1 cellular context compared by ENCODE assay signal in the genomic region with DNA sequence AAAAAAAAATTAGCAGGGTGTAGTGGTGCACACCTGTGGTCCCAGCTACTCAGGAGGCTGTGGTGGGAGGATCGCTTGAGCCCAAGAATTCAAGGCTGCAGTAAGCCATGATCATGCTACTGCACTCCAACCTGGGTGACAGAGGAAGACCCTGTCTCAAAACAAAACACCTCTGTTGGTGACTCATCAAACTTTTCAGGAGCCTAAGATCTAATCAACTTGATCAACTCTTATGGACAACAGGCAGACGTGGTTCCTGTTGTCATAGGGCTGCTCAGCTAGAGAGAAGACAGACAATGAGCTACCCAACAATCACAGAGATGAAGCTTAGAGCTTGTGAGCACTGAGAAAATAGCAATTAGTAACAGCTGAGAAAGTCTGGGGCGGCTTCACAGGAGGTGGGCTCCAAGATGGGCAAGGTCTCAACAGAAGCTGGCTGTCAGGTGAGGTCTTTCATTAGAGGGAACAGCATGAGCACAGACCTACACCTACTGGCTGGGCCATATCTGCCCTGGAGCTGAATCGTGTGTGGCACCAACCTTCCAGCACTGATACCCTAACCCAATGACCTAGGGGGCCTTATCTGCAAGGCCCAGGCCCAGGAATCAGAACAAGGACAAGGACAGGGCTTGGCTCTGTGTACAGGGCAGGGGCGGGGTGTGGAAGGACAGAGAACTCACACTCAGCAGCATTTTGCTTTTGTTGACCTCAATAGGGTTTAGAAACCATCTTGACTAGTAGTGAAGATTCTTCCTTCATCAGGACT.
A peak's percentile ranks its signal among the peaks of the same experiment; 100 is the strongest.
TF ChIP-seq lines count a peak whose summit lies in the region.

No MANE protein-coding gene starts in this region.

TF ChIP-seq in K562, 482 proteins besides CTCF, POLR2A, EP300 and RAD21 (continued from another document and continues in another):
- TF ChIP-seq SFPQ (IDR thresholded peaks at IDR 0.05; ENCODE audit: low read depth, low read length) (no peak), NFE2 (IDR thresholded peaks at IDR 0.05; ENCODE audit: low read depth) (no peak), NR1H2 (CRISPR knock-in tag; IDR thresholded peaks at IDR 0.05) (no peak), FOXJ3 (CRISPR knock-in tag; IDR thresholded peaks at IDR 0.05) (no peak), SMAD1 (IDR thresholded peaks at IDR 0.05; ENCODE audit: low read depth, low read length, partially characterized antibody) (no peak), MED1 (CRISPR knock-in tag; IDR thresholded peaks at IDR 0.05; ENCODE audit: borderline replicate concordance) (no peak), ZNF384 (IDR thresholded peaks at IDR 0.05; ENCODE audit: low read depth, low read length) (no peak), MTA2 (IDR thresholded peaks at IDR 0.05; ENCODE audit: low read depth) (peak; percentile 95), HNRNPL (IDR thresholded peaks at IDR 0.05; ENCODE audit: low read depth, low read length) (no peak), SMARCE1 (IDR thresholded peaks at IDR 0.05) (peak; percentile 73), ZNF311 (CRISPR knock-in tag; IDR thresholded peaks at IDR 0.05) (no peak), ZFP36 (IDR thresholded peaks at IDR 0.05; ENCODE audit: low read depth, low read length, partially characterized antibody) (peak; percentile 31), ZFX (CRISPR knock-in tag; IDR thresholded peaks at IDR 0.05) (no peak), MXI1 (IDR thresholded peaks at IDR 0.05; ENCODE audit: low read depth, low read length) (peak; percentile 51; the same call in 1 of the 2 replicates), ZNF282 (CRISPR knock-in tag; IDR thresholded peaks at IDR 0.05) (no peak), C11orf30 (IDR thresholded peaks at IDR 0.05; ENCODE audit: low read depth) (no peak), HOXB6 (CRISPR knock-in tag; IDR thresholded peaks at IDR 0.05; ENCODE audit: borderline replicate concordance) (no peak), CCNT2 (IDR thresholded peaks at IDR 0.05; ENCODE audit: borderline replicate concordance, extremely low read depth, insufficient read length, low read depth, low read length) (peak; percentile 98), ELF1 (tag; IDR thresholded peaks at IDR 0.05) (no peak), ZNF140 (CRISPR knock-in tag; IDR thresholded peaks at IDR 0.05) (no peak), RBM34 (IDR thresholded peaks at IDR 0.05; ENCODE audit: borderline replicate concordance, insufficient read depth, low read length) (no peak)
- TF ChIP-seq, protein P1, sequence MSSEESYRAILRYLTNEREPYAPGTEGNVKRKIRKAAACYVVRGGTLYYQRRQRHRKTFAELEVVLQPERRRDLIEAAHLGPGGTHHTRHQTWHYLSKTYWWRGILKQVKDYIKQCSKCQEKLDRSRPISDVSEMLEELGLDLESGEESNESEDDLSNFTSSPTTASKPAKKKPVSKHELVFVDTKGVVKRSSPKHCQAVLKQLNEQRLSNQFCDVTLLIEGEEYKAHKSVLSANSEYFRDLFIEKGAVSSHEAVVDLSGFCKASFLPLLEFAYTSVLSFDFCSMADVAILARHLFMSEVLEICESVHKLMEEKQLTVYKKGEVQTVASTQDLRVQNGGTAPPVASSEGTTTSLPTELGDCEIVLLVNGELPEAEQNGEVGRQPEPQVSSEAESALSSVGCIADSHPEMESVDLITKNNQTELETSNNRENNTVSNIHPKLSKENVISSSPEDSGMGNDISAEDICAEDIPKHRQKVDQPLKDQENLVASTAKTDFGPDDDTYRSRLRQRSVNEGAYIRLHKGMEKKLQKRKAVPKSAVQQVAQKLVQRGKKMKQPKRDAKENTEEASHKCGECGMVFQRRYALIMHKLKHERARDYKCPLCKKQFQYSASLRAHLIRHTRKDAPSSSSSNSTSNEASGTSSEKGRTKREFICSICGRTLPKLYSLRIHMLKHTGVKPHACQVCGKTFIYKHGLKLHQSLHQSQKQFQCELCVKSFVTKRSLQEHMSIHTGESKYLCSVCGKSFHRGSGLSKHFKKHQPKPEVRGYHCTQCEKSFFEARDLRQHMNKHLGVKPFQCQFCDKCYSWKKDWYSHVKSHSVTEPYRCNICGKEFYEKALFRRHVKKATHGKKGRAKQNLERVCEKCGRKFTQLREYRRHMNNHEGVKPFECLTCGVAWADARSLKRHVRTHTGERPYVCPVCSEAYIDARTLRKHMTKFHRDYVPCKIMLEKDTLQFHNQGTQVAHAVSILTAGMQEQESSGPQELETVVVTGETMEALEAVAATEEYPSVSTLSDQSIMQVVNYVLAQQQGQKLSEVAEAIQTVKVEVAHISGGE (CRISPR knock-in tag; IDR thresholded peaks at IDR 0.05) = no peak
- TF ChIP-seq, protein P2, sequence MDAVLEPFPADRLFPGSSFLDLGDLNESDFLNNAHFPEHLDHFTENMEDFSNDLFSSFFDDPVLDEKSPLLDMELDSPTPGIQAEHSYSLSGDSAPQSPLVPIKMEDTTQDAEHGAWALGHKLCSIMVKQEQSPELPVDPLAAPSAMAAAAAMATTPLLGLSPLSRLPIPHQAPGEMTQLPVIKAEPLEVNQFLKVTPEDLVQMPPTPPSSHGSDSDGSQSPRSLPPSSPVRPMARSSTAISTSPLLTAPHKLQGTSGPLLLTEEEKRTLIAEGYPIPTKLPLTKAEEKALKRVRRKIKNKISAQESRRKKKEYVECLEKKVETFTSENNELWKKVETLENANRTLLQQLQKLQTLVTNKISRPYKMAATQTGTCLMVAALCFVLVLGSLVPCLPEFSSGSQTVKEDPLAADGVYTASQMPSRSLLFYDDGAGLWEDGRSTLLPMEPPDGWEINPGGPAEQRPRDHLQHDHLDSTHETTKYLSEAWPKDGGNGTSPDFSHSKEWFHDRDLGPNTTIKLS (IDR thresholded peaks at IDR 0.05; ENCODE audit: borderline replicate concordance, low read depth) = no peak
- TF ChIP-seq, protein P3, sequence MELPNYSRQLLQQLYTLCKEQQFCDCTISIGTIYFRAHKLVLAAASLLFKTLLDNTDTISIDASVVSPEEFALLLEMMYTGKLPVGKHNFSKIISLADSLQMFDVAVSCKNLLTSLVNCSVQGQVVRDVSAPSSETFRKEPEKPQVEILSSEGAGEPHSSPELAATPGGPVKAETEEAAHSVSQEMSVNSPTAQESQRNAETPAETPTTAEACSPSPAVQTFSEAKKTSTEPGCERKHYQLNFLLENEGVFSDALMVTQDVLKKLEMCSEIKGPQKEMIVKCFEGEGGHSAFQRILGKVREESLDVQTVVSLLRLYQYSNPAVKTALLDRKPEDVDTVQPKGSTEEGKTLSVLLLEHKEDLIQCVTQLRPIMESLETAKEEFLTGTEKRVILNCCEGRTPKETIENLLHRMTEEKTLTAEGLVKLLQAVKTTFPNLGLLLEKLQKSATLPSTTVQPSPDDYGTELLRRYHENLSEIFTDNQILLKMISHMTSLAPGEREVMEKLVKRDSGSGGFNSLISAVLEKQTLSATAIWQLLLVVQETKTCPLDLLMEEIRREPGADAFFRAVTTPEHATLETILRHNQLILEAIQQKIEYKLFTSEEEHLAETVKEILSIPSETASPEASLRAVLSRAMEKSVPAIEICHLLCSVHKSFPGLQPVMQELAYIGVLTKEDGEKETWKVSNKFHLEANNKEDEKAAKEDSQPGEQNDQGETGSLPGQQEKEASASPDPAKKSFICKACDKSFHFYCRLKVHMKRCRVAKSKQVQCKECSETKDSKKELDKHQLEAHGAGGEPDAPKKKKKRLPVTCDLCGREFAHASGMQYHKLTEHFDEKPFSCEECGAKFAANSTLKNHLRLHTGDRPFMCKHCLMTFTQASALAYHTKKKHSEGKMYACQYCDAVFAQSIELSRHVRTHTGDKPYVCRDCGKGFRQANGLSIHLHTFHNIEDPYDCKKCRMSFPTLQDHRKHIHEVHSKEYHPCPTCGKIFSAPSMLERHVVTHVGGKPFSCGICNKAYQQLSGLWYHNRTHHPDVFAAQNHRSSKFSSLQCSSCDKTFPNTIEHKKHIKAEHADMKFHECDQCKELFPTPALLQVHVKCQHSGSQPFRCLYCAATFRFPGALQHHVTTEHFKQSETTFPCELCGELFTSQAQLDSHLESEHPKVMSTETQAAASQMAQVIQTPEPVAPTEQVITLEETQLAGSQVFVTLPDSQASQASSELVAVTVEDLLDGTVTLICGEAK (IDR thresholded peaks at IDR 0.05) = no peak
- TF ChIP-seq, protein P3 (CRISPR knock-in tag; IDR thresholded peaks at IDR 0.05) = no peak
- TF ChIP-seq, protein P4, sequence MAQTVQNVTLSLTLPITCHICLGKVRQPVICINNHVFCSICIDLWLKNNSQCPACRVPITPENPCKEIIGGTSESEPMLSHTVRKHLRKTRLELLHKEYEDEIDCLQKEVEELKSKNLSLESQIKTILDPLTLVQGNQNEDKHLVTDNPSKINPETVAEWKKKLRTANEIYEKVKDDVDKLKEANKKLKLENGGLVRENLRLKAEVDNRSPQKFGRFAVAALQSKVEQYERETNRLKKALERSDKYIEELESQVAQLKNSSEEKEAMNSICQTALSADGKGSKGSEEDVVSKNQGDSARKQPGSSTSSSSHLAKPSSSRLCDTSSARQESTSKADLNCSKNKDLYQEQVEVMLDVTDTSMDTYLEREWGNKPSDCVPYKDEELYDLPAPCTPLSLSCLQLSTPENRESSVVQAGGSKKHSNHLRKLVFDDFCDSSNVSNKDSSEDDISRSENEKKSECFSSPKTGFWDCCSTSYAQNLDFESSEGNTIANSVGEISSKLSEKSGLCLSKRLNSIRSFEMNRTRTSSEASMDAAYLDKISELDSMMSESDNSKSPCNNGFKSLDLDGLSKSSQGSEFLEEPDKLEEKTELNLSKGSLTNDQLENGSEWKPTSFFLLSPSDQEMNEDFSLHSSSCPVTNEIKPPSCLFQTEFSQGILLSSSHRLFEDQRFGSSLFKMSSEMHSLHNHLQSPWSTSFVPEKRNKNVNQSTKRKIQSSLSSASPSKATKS (CRISPR knock-in tag; IDR thresholded peaks at IDR 0.05) = no peak
- TF ChIP-seq, protein P5, sequence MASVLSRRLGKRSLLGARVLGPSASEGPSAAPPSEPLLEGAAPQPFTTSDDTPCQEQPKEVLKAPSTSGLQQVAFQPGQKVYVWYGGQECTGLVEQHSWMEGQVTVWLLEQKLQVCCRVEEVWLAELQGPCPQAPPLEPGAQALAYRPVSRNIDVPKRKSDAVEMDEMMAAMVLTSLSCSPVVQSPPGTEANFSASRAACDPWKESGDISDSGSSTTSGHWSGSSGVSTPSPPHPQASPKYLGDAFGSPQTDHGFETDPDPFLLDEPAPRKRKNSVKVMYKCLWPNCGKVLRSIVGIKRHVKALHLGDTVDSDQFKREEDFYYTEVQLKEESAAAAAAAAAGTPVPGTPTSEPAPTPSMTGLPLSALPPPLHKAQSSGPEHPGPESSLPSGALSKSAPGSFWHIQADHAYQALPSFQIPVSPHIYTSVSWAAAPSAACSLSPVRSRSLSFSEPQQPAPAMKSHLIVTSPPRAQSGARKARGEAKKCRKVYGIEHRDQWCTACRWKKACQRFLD (CRISPR knock-in tag; IDR thresholded peaks at IDR 0.05) = no peak
